ENCODE assay signal across 12 cellular contexts in the genomic region with DNA sequence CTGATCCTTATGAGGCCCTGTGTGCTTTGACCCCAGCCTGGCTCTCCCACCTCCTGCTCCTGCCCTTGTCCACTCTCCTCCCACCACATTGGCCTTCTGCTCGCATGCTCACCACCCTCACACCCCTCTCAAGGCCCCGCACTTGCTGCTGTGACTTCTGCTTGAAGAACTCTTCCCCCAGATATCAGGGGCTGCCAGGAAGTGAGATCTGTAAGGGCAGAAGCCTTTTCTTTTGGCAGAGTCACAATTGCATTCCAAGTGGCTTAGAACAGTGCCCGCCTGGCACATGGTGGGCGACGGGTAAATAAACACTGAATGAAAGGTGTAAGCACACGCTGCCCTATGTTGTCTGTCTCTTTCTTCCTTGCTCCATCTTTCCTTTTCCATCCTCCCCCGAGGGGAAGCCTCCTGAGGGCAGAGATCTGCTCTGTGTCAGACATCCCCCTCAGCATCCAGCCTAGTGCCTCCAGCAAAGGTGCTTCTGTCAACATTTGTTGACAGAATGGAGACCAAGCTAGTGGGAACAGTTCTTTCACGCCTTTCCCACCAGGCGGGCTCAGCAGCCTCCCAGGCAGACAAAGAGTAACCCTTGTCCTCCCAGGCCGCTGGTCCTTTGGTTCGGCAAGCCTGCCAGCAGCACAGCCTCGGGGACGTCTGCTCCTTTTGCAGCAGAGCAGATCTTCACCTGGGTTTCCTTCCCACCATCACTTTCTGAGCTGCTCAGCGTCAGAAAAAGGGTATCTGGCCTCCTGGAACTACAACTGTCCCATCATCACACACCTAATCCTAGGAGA. TPM values are rescaled to one million over a fixed set of nuclear protein-coding genes. Genes with fewer than 3 reads are reported as not detected.
DNase-seq lines count a peak whose midpoint lies in the region; ATAC-seq and TF ChIP-seq lines count a peak whose summit lies in the region.
"Had no signal": no experiment of that assay in that cellular context is flagged by ENCODE, and none has a peak within 500 bp of the region (broad histone marks: within the 10 kb centered on the region; RNA-seq: fewer than 3 reads in every experiment).

No MANE protein-coding gene starts in this region.

- DNase-seq in colonic mucosa (no peak), germinal center (ENCODE audit: low spot score) (no peak), HuH-7 (ENCODE audit: low spot score) (no peak), SJCRH30 (no peak)
- no peak for DNase-seq in activated T-cell treated with anti-CD3 and anti-CD28 coated beads, Interleukin-2, amount 50 U/mL, for 72 hours
- DNase-seq: CD8-positive, alpha-beta memory T cell; NCI-H1105; NCI-H526 had no signal

- H3K27ac Mint-ChIP-seq in activated T-cell treated with anti-CD3 and anti-CD28 coated beads, Interleukin-2, amount 50 U/mL, for 72 hours = no peak overlapping the region
- H3K27ac Mint-ChIP-seq: CD8-positive, alpha-beta memory T cell had no signal

- no peaks in the 10 kb centered on the region for H3K36me3 ChIP-seq in HEK293 (ENCODE audit: control insufficient read depth in 2 of 2, insufficient read depth in 1 of 2, low read length in 2 of 2)
- H3K36me3 ChIP-seq in colonic mucosa = no peaks in the 10 kb centered on the region
- no peaks in the 10 kb centered on the region for H3K36me3 ChIP-seq in mucosa of stomach (ENCODE audit: control insufficient read depth, insufficient read depth, low read length)
- no peaks in the 10 kb centered on the region for H3K36me3 ChIP-seq in subcutaneous abdominal adipose tissue (ENCODE audit: control insufficient read depth in 5 of 5, insufficient read depth in 5 of 5, low read length in 5 of 5)
- no peaks in the 10 kb centered on the region for H3K36me3 ChIP-seq in SJCRH30

- CTCF ChIA-PET in HEK293 (lab: Yijun Ruan, JAX) = interaction anchor here (0.8 to 1.7 kb wide), 3 partner anchors 8 to 238 kb away, joined by 3 to 7 read pairs (median 7); no protein-coding TSS in a partner anchor

- POLR2A ChIA-PET in HEK293 (lab: Yijun Ruan, JAX) = interaction anchor here (2.0 kb wide), 1 partner anchor 10 kb away, joined by 9 read pairs; a partner anchor contains a TSS

- H3K27me3 ChIP-seq in colonic mucosa = no peaks in the 10 kb centered on the region
- H3K27me3 ChIP-seq in mucosa of stomach (ENCODE audit: control insufficient read depth, insufficient read depth, low read length) = no peaks in the 10 kb centered on the region
- peaks cover 0 to 2% (median 0%) of the 10 kb centered on the region in 5 donors for H3K27me3 ChIP-seq in subcutaneous abdominal adipose tissue (ENCODE audit: control insufficient read depth in 5 of 5, insufficient read depth in 4 of 5, low read length in 5 of 5)
- H3K27me3 ChIP-seq in SJCRH30 = no peaks in the 10 kb centered on the region

- intact Hi-C loops in colonic mucosa (cut with DNase I) = no loop called here

- H3K4me1 Mint-ChIP-seq in activated T-cell treated with anti-CD3 and anti-CD28 coated beads, Interleukin-2, amount 50 U/mL, for 72 hours (ENCODE audit: low read depth) = no peaks in the 10 kb centered on the region
- H3K4me1 Mint-ChIP-seq: CD8-positive, alpha-beta memory T cell had no signal

- no peak overlapping the region for H3K4me3 ChIP-seq in HEK293 (ENCODE audit: low read depth, low read length)
- H3K4me3 ChIP-seq in colonic mucosa = no peak overlapping the region
- H3K4me3 ChIP-seq in mucosa of stomach (ENCODE audit: low read length) = no peak overlapping the region
- H3K4me3 ChIP-seq in subcutaneous abdominal adipose tissue (ENCODE audit: low read depth in 1 of 5, low read length in 5 of 5) = no peak overlapping the region
- H3K4me3 ChIP-seq in SJCRH30 = no peak overlapping the region
- H3K4me3 ChIP-seq: skin epidermis had no signal

- H3K9me3 ChIP-seq in HEK293 (ENCODE audit: control insufficient read depth, insufficient read depth, low read depth, low read length) (no peaks in the 10 kb centered on the region), colonic mucosa (no peaks in the 10 kb centered on the region), mucosa of stomach (ENCODE audit: control insufficient read depth, low read length) (no peaks in the 10 kb centered on the region), subcutaneous abdominal adipose tissue (ENCODE audit: control insufficient read depth in 5 of 5, low read length in 5 of 5) (no peaks in the 10 kb centered on the region), SJCRH30 (replicated peaks) (no peaks in the 10 kb centered on the region)

- no peaks in the 10 kb centered on the region for H3K36me3 Mint-ChIP-seq in activated T-cell treated with anti-CD3 and anti-CD28 coated beads, Interleukin-2, amount 50 U/mL, for 72 hours (ENCODE audit: insufficient read depth in 2 of 2)
- H3K36me3 Mint-ChIP-seq: CD8-positive, alpha-beta memory T cell had no signal

- no peak overlapping the region for H3K4me3 Mint-ChIP-seq in activated T-cell treated with anti-CD3 and anti-CD28 coated beads, Interleukin-2, amount 50 U/mL, for 72 hours
- H3K4me3 Mint-ChIP-seq: CD8-positive, alpha-beta memory T cell had no signal

- H3K4me1 ChIP-seq in HEK293 (ENCODE audit: control insufficient read depth, insufficient read depth, low read length) (no peaks in the 10 kb centered on the region), colonic mucosa (no peaks in the 10 kb centered on the region), mucosa of stomach (ENCODE audit: control insufficient read depth, insufficient read depth, low read length) (peaks cover 2% of the 10 kb centered on the region), subcutaneous abdominal adipose tissue (ENCODE audit: control insufficient read depth in 5 of 5, insufficient read depth in 5 of 5, low read length in 5 of 5) (peaks cover 0 to 26% (median 24%) of the 10 kb centered on the region in 5 donors), SJCRH30 (peaks cover 19% of the 10 kb centered on the region)

- H3K9ac ChIP-seq in colonic mucosa (ENCODE audit: low read depth in 2 of 2, low read length in 2 of 2) (no peak overlapping the region), mucosa of stomach (ENCODE audit: low read length) (peak overlapping the region; percentile 16), subcutaneous abdominal adipose tissue (ENCODE audit: low read length in 5 of 5) (peak overlapping the region in 1 of 5 donors; percentile 36)

- ATAC-seq in activated T-cell treated with anti-CD3 and anti-CD28 coated beads, Interleukin-2, amount 50 U/mL, for 72 hours (replicated peaks in 1 of 2) = no peak

- no peaks in the 10 kb centered on the region for H3K9me3 Mint-ChIP-seq in activated T-cell treated with anti-CD3 and anti-CD28 coated beads, Interleukin-2, amount 50 U/mL, for 72 hours
- H3K9me3 Mint-ChIP-seq: CD8-positive, alpha-beta memory T cell had no signal

- peaks cover 30% of the 10 kb centered on the region for H3K27me3 Mint-ChIP-seq in activated T-cell treated with anti-CD3 and anti-CD28 coated beads, Interleukin-2, amount 50 U/mL, for 72 hours (ENCODE audit: low read depth)

- no peak overlapping the region for H3K27ac ChIP-seq in HEK293 (ENCODE audit: extremely low read depth, low read depth, low read length)
- peak overlapping the region; percentile 43 for H3K27ac ChIP-seq in colonic mucosa
- H3K27ac ChIP-seq in subcutaneous abdominal adipose tissue (ENCODE audit: low read depth, low read length) = peak overlapping the region; percentile 69
- H3K27ac ChIP-seq in SJCRH30 = no peak overlapping the region

- TF ChIP-seq CTCF in HEK293 (tag by site-specific recombination; IDR thresholded peaks at IDR 0.05) (no peak), colonic mucosa (IDR thresholded peaks at IDR 0.05) (no peak)

TF ChIP-seq in HEK293, 187 proteins besides CTCF, POLR2A, EP300 and RAD21:
- TF ChIP-seq, protein P1, sequence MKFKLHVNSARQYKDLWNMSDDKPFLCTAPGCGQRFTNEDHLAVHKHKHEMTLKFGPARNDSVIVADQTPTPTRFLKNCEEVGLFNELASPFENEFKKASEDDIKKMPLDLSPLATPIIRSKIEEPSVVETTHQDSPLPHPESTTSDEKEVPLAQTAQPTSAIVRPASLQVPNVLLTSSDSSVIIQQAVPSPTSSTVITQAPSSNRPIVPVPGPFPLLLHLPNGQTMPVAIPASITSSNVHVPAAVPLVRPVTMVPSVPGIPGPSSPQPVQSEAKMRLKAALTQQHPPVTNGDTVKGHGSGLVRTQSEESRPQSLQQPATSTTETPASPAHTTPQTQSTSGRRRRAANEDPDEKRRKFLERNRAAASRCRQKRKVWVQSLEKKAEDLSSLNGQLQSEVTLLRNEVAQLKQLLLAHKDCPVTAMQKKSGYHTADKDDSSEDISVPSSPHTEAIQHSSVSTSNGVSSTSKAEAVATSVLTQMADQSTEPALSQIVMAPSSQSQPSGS (tag by site-specific recombination; IDR thresholded peaks at IDR 0.05; ENCODE audit: low read depth) = no peak
- TF ChIP-seq ZNF335 (tag by site-specific recombination; conservative IDR thresholded peaks at IDR 0.05) = peak; percentile 38; the same call in 1 of the 2 replicates
TF ChIP-seq in HEK293: peak in this region for 1.

RNA-seq across cellular contexts. Expression of a gene that starts 10.0 kb away (rescaled TPM):
- 100 to 1,000 TPM in 1 of 2 donors, 10 to 100 TPM in 1; 86.7 to 128 TPM for total RNA-seq in colonic mucosa
- total RNA-seq in activated T-cell treated with anti-CD3 and anti-CD28 coated beads, Interleukin-2, amount 50 U/mL, for 72 hours = 10 to 100 TPM; 41.8 to 48.1 TPM
- total RNA-seq in SJCRH30 (2014; rRNA removed; shearing (Covaris generic)) = 14.4 and 16.4 TPM in 2 replicates

RNA-seq across cellular contexts. Expression of a gene that starts 42.9 kb away (rescaled TPM):
- total RNA-seq in colonic mucosa = 1 to 10 TPM; 1.6 TPM
- total RNA-seq in activated T-cell treated with anti-CD3 and anti-CD28 coated beads, Interleukin-2, amount 50 U/mL, for 72 hours = 1 to 10 TPM in 1 of 2 donors, under 1 TPM in 1; 0.94 to 2.9 TPM
- total RNA-seq in SJCRH30 (2014; rRNA removed; shearing (Covaris generic)) = 0.89 TPM in 1 of 2 replicates, not detected in the other

RNA-seq across cellular contexts. Expression of a gene that starts 43.4 kb away (rescaled TPM):
- 10 to 100 TPM; 72.5 to 84.5 TPM for total RNA-seq in colonic mucosa
- total RNA-seq in activated T-cell treated with anti-CD3 and anti-CD28 coated beads, Interleukin-2, amount 50 U/mL, for 72 hours = 10 to 100 TPM; 17.9 to 26.0 TPM
- 21.9 and 26.1 TPM in 2 replicates for total RNA-seq in SJCRH30 (2014; rRNA removed; shearing (Covaris generic))

Comparison
In these comparisons a context has a peak if more than half of its experiments do, and no peak if none do; other contexts are left out.
1. H3K27ac ChIP-seq: peak in colonic mucosa (single experiment) and subcutaneous abdominal adipose tissue (single experiment); none in HEK293 (single experiment) and SJCRH30 (single experiment).